Comparison of ENCODE assay signal across 13 cellular contexts in the genomic region with DNA sequence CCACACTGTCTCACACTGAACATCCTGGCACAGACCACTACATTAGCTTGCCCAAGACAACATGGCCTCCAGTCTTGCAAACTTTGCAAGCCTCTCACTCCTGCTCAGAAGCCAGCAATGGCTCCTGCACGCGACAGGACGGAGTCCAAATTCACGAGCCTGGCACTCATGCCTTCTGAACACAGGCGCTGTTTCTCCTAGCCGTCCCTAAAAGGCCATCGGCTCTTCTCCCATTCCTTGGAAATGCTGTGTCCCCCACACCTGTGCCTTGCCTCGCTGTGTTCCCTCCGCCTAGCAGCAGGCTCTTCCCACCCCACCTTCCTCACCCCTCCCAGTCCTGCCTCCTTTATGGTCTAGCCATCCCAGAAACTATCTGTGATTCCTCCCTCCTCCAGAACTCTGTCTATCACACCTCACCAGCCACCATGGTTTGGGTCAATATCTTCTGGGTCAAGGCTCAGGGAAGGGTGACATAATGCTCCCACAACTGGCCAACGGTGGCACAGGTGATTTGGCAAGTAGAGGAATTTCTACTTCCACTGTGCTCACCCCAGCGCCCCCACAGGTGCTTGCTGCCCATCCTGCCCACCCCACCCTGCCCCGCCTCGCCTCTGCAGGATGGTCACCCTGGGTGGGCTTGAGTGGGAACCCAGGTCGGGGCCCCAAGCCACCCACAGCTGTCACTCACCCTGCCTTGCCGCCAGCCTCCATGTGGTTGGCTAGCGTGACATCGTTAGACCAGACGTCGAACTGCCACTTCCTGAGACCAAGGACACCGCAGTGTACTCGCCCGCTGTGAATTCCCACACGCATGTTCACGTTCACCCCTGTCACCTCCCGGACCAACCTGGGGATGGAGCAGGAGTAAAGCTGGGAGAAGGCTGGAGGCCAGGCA.
DNase-seq lines count a peak whose midpoint lies in the region; ATAC-seq, FAIRE-seq and TF ChIP-seq lines count a peak whose summit lies in the region.
"Had no signal": no experiment of that assay in that cellular context is flagged by ENCODE, and none has a peak within 500 bp of the region (broad histone marks: within the 10 kb centered on the region; RNA-seq: fewer than 3 reads in every experiment).

No MANE protein-coding gene starts in this region.

- H3K9me3 ChIP-seq in K562 (replicated peaks; ENCODE audit: control insufficient read depth, insufficient read depth, low read depth, low read length) (no peaks in the 10 kb centered on the region), GM23248 (ENCODE audit: low read depth) (no peaks in the 10 kb centered on the region)
- H3K9me3 ChIP-seq: upper lobe of left lung had no signal

- no peak for FAIRE-seq in K562 (lab: Jason Lieb, UNC)
- FAIRE-seq: colon had no signal

- H3K79me2 ChIP-seq in K562 (ENCODE audit: control insufficient read depth, insufficient read depth, low read length): no peaks in the 10 kb centered on the region
- no peaks in the 10 kb centered on the region for H3K79me2 ChIP-seq in GM23248 (ENCODE audit: insufficient read depth)

- POLR2A ChIA-PET in K562 (lab: Yijun Ruan, JAX): no interaction called here

- no peak overlapping the region for H3K9ac ChIP-seq in K562 (ENCODE audit: insufficient read depth in 1 of 2, low read depth in 2 of 2, low read length in 2 of 2)
- no peak overlapping the region for H3K9ac ChIP-seq in GM23248

- intact Hi-C loops in Right ventricle myocardium superior (cut with DNase I): loop anchor here (2.0 to 5.0 kb wide), 2 partner anchors 161 to 229 kb away; no protein-coding TSS in a partner anchor
- intact Hi-C loops in left cardiac atrium (cut with DNase I): loop anchor here (2.0 to 10.0 kb wide), 4 partner anchors 117 to 231 kb away; a partner anchor contains a TSS
- intact Hi-C loops in K562 (cut with micrococcal nuclease): loop anchor here (2.0 kb wide), 1 partner anchor 231 kb away; no protein-coding TSS in a partner anchor

- H3K27me3 ChIP-seq in K562 (ENCODE audit: control insufficient read depth in 2 of 2, insufficient read depth in 2 of 2, low read length in 2 of 2) (peaks cover under 1 to 37% of the 10 kb centered on the region in 2 experiments; a peak in 4 of 5 replicates), GM23248 (replicated peaks; ENCODE audit: insufficient read depth) (peaks cover 10% of the 10 kb centered on the region; the same call in 1 of the 2 replicates)
- H3K27me3 ChIP-seq: upper lobe of left lung had no signal

- TF ChIP-seq POLR2A in K562 (conservative IDR thresholded peaks at IDR 0.05): no peak

- no peak for TF ChIP-seq EP300 in K562 (IDR thresholded peaks at IDR 0.05; ENCODE audit: low read length)

- H2AFZ ChIP-seq in K562 (ENCODE audit: low read depth, low read length) (no peak overlapping the region), GM23248 (no peak overlapping the region)

- H3K9me1 ChIP-seq in K562 (ENCODE audit: control insufficient read depth, insufficient read depth, low read length): no peaks in the 10 kb centered on the region

- DNase-seq in Right ventricle myocardium superior (peak; percentile 39), left cardiac atrium (no peak), K562 (ENCODE audit: extremely low read depth in 1 of 4, low spot score in 3 of 4) (no peak), left lobe of liver (ENCODE audit: low spot score) (no peak), HCEC 1CT (no peak), NCI-H2171 (lab: John Stamatoyannopoulos, UW) (no peak), GM23248 (no peak)

- no TSS peak for BruUV-seq in K562 (replicated peaks; lab: Mats Ljungman, UMichigan)

- no peaks in the 10 kb centered on the region for H3F3A ChIP-seq in GM23248 (ENCODE audit: insufficient read depth)

- H3K36me3 ChIP-seq in K562 (ENCODE audit: control insufficient read depth, insufficient read depth, low read length) (no peaks in the 10 kb centered on the region), GM23248 (ENCODE audit: low read depth) (no peaks in the 10 kb centered on the region)
- H3K36me3 ChIP-seq: upper lobe of left lung had no signal

- H3K27ac ChIP-seq in K562 (ENCODE audit: extremely low read depth, low read depth, low read length) (no peak overlapping the region), GM23248 (no peak overlapping the region)
- H3K27ac ChIP-seq: foreskin keratinocyte, skin epidermis, upper lobe of left lung had no signal

- no peak overlapping the region for H3K4me2 ChIP-seq in K562 (ENCODE audit: insufficient read depth, low read length)
- no peak overlapping the region for H3K4me2 ChIP-seq in GM23248 (ENCODE audit: unreplicated experiment)

- H3K4me1 ChIP-seq in K562 (replicated peaks in 1 of 2; ENCODE audit: control insufficient read depth in 2 of 2, insufficient read depth in 2 of 2, low read length in 2 of 2) (peaks cover 0 to 4% of the 10 kb centered on the region in 2 experiments; a peak in 1 of 5 replicates), GM23248 (ENCODE audit: insufficient read depth) (no peaks in the 10 kb centered on the region)
- H3K4me1 ChIP-seq: foreskin keratinocyte, upper lobe of left lung had no signal

- H3K4me3 ChIP-seq in K562: no peak overlapping the region
- H3K4me3 ChIP-seq in GM23248: no peak overlapping the region
- H3K4me3 ChIP-seq: lung, skin epidermis, upper lobe of left lung had no signal

- in situ Hi-C loops in K562 (cut with MboI): no loop called here
- in situ Hi-C loops in GM23248 (cut with MboI): loop anchor here (5.0 kb wide), 1 partner anchor 229 kb away; no protein-coding TSS in a partner anchor

- H4K20me1 ChIP-seq in K562 (replicated peaks; ENCODE audit: control insufficient read depth, insufficient read depth, low read length) (no peaks in the 10 kb centered on the region), GM23248 (ENCODE audit: insufficient read depth) (no peaks in the 10 kb centered on the region)

- ATAC-seq in Right ventricle myocardium superior (ENCODE audit: poor library complexity): no peak
- no peak for ATAC-seq in left cardiac atrium
- peak; percentile 31 for ATAC-seq in K562
- peak; percentile 40 for ATAC-seq in left lobe of liver
- no peak for ATAC-seq in esophagus mucosa

- WGBS in K562 (ENCODE audit: insufficient coverage, low coverage, missing lambda C conversion rate): 8% methylated on average over 14 of the region's 25 CpGs
- WGBS in GM23248 (ENCODE audit: low coverage in 1 of 2, low lambda C conversion rate in 2 of 2, missing lambda C conversion rate in 2 of 2), 2 experiments: 52 to 53% methylated on average over 24 to 25 of the region's 25 CpGs

- TF ChIP-seq RAD21 in K562 (CRISPR knock-in tag; conservative IDR thresholded peaks at IDR 0.05 in 1 of 2, IDR thresholded peaks at IDR 0.05 in 1 of 2): no peak

- TF ChIP-seq CTCF in K562 (IDR thresholded peaks at IDR 0.05 in 2 of 3, conservative IDR thresholded peaks at IDR 0.05 in 1 of 3; ENCODE audit: insufficient read depth in 2 of 3, low read depth in 1 of 3, low read length in 3 of 3): no peak

- CTCF ChIA-PET in K562 (lab: Yijun Ruan, JAX; ENCODE audit: low intra/inter-chr PET ratio): interaction anchor here (0.7 to 2.0 kb wide), 3 partner anchors 47 to 231 kb away, joined by 4 to 13 read pairs (median 13); no protein-coding TSS in a partner anchor

- no peaks in the 10 kb centered on the region for H3K9me2 ChIP-seq in GM23248 (ENCODE audit: insufficient read depth)

TF ChIP-seq in K562, 482 proteins besides CTCF, POLR2A, EP300 and RAD21:
- TF ChIP-seq DIDO1 (tag; IDR thresholded peaks at IDR 0.05; ENCODE audit: low read depth) (no peak), JUNB (CRISPR knock-in tag; conservative IDR thresholded peaks at IDR 0.05) (no peak)
TF ChIP-seq in K562: peak in this region for 0.

Comparison
In these comparisons a context has a peak if more than half of its experiments do, and no peak if none do; other contexts are left out.
1. ATAC-seq: peak in K562 (single experiment) and left lobe of liver (single experiment); none in Right ventricle myocardium superior (single experiment), left cardiac atrium (0 of 2) and esophagus mucosa (single experiment).